Comparison of ENCODE assay signal across 17 cellular contexts in the genomic region with DNA sequence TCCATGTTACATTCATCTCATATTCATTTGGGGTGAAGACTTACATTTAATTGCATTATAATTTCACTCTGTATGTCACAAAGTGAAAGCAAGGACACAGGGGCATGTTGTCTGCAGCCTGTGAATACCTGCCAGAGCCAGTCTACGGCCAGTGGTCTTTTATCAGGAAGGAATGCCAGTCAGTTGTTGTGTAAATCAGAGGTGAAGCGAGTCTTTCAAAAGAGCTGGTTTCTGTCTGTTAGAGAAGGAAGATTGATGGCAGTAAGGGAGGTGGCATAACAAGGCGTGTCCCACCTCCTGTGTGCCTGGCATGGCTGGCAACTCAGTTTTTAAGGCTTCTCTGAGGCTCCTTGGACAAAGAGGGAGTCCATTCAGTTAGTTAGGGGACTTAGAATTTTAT. TPM values are rescaled to one million over a fixed set of nuclear protein-coding genes. Genes with fewer than 3 reads are reported as not detected.
DNase-seq lines count a peak whose midpoint lies in the region; ATAC-seq and TF ChIP-seq lines count a peak whose summit lies in the region.
"Had no signal": no experiment of that assay in that cellular context is flagged by ENCODE, and none has a peak within 500 bp of the region (broad histone marks: within the 10 kb centered on the region; RNA-seq: fewer than 3 reads in every experiment).

No MANE protein-coding gene starts in this region.

- H3K9ac ChIP-seq in mammary epithelial cell (ENCODE audit: insufficient read depth, low read length), result no peak overlapping the region

- TF ChIP-seq CTCF in mammary epithelial cell (conservative IDR thresholded peaks at IDR 0.05 in 1 of 2, IDR thresholded peaks at IDR 0.05 in 1 of 2; ENCODE audit: extremely low read depth in 1 of 2, insufficient read depth in 1 of 2, low read depth in 1 of 2, low read length in 2 of 2), result no peak
- TF ChIP-seq CTCF in MCF 10A (IDR thresholded peaks at IDR 0.05; ENCODE audit: unreplicated experiment), result no peak
- no peak for TF ChIP-seq CTCF in OCI-LY7 (conservative IDR thresholded peaks at IDR 0.05; ENCODE audit: low read length)

- CTCF ChIA-PET in mammary epithelial cell (lab: Charles Lee; ENCODE audit: low non-redundant PET), result no interaction called here
- CTCF ChIA-PET in MCF 10A (lab: Yijun Ruan, JAX), result interaction anchor here (0.6 to 1.0 kb wide), 2 partner anchors 11 to 113 kb away, joined by 3 read pairs; no protein-coding TSS in a partner anchor
- CTCF ChIA-PET in OCI-LY7 (lab: Charles Lee; ENCODE audit: unreplicated experiment), result no interaction called here

- no peaks in the 10 kb centered on the region for H3K27me3 ChIP-seq in mammary epithelial cell (ENCODE audit: insufficient read depth, low read length)

- no peaks in the 10 kb centered on the region for H3K9me3 Mint-ChIP-seq in MCF 10A (ENCODE audit: unreplicated experiment)
- no peaks in the 10 kb centered on the region for H3K9me3 Mint-ChIP-seq in stimulated activated memory B cell treated with anti-CD40 and anti-IgM and Interleukin-4, amounts not matched to agents 10 μg/mL and 1 μg/mL and 100 μg/mL, for 72 hours
- H3K9me3 Mint-ChIP-seq in natural killer cell treated with Interleukin-12 subunit alpha and Interleukin-12 subunit beta and Interleukin-15 and Interleukin-18, amount 100 ng/mL, for 72 hours, result no peaks in the 10 kb centered on the region
- H3K9me3 Mint-ChIP-seq: CD14-positive monocyte had no signal

- no peak for ATAC-seq in stimulated activated memory B cell treated with anti-CD40 and anti-IgM and Interleukin-4, amounts not matched to agents 10 μg/mL and 1 μg/mL and 100 μg/mL, for 72 hours
- no peak for ATAC-seq in natural killer cell treated with Interleukin-12 subunit alpha and Interleukin-12 subunit beta and Interleukin-15 and Interleukin-18, amount 100 ng/mL, for 72 hours
- ATAC-seq: GM12878 had no signal

- no peaks in the 10 kb centered on the region for H3K4me1 Mint-ChIP-seq in MCF 10A (ENCODE audit: insufficient read depth, unreplicated experiment)
- H3K4me1 Mint-ChIP-seq in stimulated activated memory B cell treated with anti-CD40 and anti-IgM and Interleukin-4, amounts not matched to agents 10 μg/mL and 1 μg/mL and 100 μg/mL, for 72 hours, result peaks cover 19% of the 10 kb centered on the region
- H3K4me1 Mint-ChIP-seq in natural killer cell treated with Interleukin-12 subunit alpha and Interleukin-12 subunit beta and Interleukin-15 and Interleukin-18, amount 100 ng/mL, for 72 hours (ENCODE audit: low read depth in 2 of 2), result no peaks in the 10 kb centered on the region

- dilution Hi-C loops in mammary epithelial cell (cut with HindIII; ENCODE audit: low sequenced_read_pairs), result no loop called here

- WGBS in mammary epithelial cell (ENCODE audit: low coverage, missing lambda C conversion rate), result 67% methylated on average over 2 of the region's 3 CpGs

- no peak overlapping the region for H3K4me3 Mint-ChIP-seq in MCF 10A (ENCODE audit: unreplicated experiment)
- H3K4me3 Mint-ChIP-seq in stimulated activated memory B cell treated with anti-CD40 and anti-IgM and Interleukin-4, amounts not matched to agents 10 μg/mL and 1 μg/mL and 100 μg/mL, for 72 hours, result no peak overlapping the region
- H3K4me3 Mint-ChIP-seq in natural killer cell treated with Interleukin-12 subunit alpha and Interleukin-12 subunit beta and Interleukin-15 and Interleukin-18, amount 100 ng/mL, for 72 hours, result no peak overlapping the region
- H3K4me3 Mint-ChIP-seq: CD14-positive monocyte had no signal

- intact Hi-C loops in mammary epithelial cell (cut with micrococcal nuclease) (no loop called here), MCF 10A (cut with micrococcal nuclease) (no loop called here), OCI-LY7 (cut with micrococcal nuclease; ENCODE audit: unreplicated experiment) (no loop called here)

- no peak overlapping the region for H3K27ac Mint-ChIP-seq in MCF 10A (ENCODE audit: low read depth, unreplicated experiment)
- H3K27ac Mint-ChIP-seq in stimulated activated memory B cell treated with anti-CD40 and anti-IgM and Interleukin-4, amounts not matched to agents 10 μg/mL and 1 μg/mL and 100 μg/mL, for 72 hours, result peak overlapping the region; percentile 52
- no peak overlapping the region for H3K27ac Mint-ChIP-seq in natural killer cell treated with Interleukin-12 subunit alpha and Interleukin-12 subunit beta and Interleukin-15 and Interleukin-18, amount 100 ng/mL, for 72 hours

- H2AFZ ChIP-seq in mammary epithelial cell (ENCODE audit: low read depth, low read length) (peak overlapping the region; percentile 9), OCI-LY7 (ENCODE audit: low read length) (peak overlapping the region; percentile 13; the same call in 1 of the 2 replicates)

- BruUV-seq in mammary epithelial cell (replicated peaks; lab: Mats Ljungman, UMichigan) (no TSS peak), MCF 10A (replicated peaks; lab: Mats Ljungman, UMichigan) (no TSS peak), OCI-LY7 (replicated peaks; lab: Mats Ljungman, UMichigan) (no TSS peak)

- H3K27ac ChIP-seq in mammary epithelial cell (ENCODE audit: insufficient read depth, low read depth, low read length) (no peak overlapping the region), OCI-LY7 (ENCODE audit: low read depth, low read length, poor library complexity, severe bottlenecking) (no peak overlapping the region)

- H3K4me3 ChIP-seq in mammary epithelial cell (replicated peaks in 1 of 3; ENCODE audit: insufficient read depth in 1 of 3, low read depth in 2 of 3, low read length in 3 of 3) (no peak overlapping the region), OCI-LY7 (ENCODE audit: low read depth, low read length, poor library complexity, severe bottlenecking) (no peak overlapping the region)
- H3K4me3 ChIP-seq: GM12878 had no signal

- no peaks in the 10 kb centered on the region for H3K9me3 ChIP-seq in mammary epithelial cell (replicated peaks; ENCODE audit: insufficient read depth, low read length)
- no peaks in the 10 kb centered on the region for H3K9me3 ChIP-seq in OCI-LY7 (ENCODE audit: low read length)

- H3K4me1 ChIP-seq in mammary epithelial cell (ENCODE audit: insufficient read depth, low read length) (no peaks in the 10 kb centered on the region), OCI-LY7 (ENCODE audit: insufficient read depth, low read length, poor library complexity, severe bottlenecking) (peaks cover 15% of the 10 kb centered on the region)

- POLR2A ChIA-PET in MCF 10A (lab: Yijun Ruan, JAX), result interaction anchor here (0.7 kb wide), 1 partner anchor 193 kb away, joined by 3 read pairs; no protein-coding TSS in a partner anchor
- POLR2A ChIA-PET in OCI-LY7 (lab: Charles Lee), result interaction anchor here (1.1 to 1.3 kb wide), 2 partner anchors 13 to 27 kb away, joined by 3 read pairs; no protein-coding TSS in a partner anchor

- H3K36me3 ChIP-seq in mammary epithelial cell (ENCODE audit: insufficient read depth, low read length), result no peaks in the 10 kb centered on the region
- H3K36me3 ChIP-seq in OCI-LY7 (ENCODE audit: insufficient read depth, low read length), result no peaks in the 10 kb centered on the region

- H3K4me2 ChIP-seq in mammary epithelial cell (ENCODE audit: insufficient read depth, low read depth, low read length) (no peak overlapping the region), OCI-LY7 (ENCODE audit: low read length) (no peak overlapping the region)

- peaks cover 5% of the 10 kb centered on the region for H3K27me3 Mint-ChIP-seq in MCF 10A (ENCODE audit: insufficient read depth, unreplicated experiment)
- H3K27me3 Mint-ChIP-seq in stimulated activated memory B cell treated with anti-CD40 and anti-IgM and Interleukin-4, amounts not matched to agents 10 μg/mL and 1 μg/mL and 100 μg/mL, for 72 hours, result no peaks in the 10 kb centered on the region
- H3K27me3 Mint-ChIP-seq in natural killer cell treated with Interleukin-12 subunit alpha and Interleukin-12 subunit beta and Interleukin-15 and Interleukin-18, amount 100 ng/mL, for 72 hours, result peaks cover 4 to 18% of the 10 kb centered on the region in 2 donors

- in situ Hi-C loops in mammary epithelial cell (cut with MboI; ENCODE audit: low sequenced_read_pairs in 2 of 2), result no loop called here

- H3K9me2 ChIP-seq in OCI-LY7 (ENCODE audit: insufficient read depth, low read length), result no peaks in the 10 kb centered on the region

- H3K79me2 ChIP-seq in mammary epithelial cell (ENCODE audit: insufficient read depth, low read length) (no peaks in the 10 kb centered on the region), OCI-LY7 (ENCODE audit: insufficient read depth, low read depth, low read length) (no peaks in the 10 kb centered on the region)

- no peaks in the 10 kb centered on the region for H3K36me3 Mint-ChIP-seq in MCF 10A (ENCODE audit: insufficient read depth, unreplicated experiment)
- H3K36me3 Mint-ChIP-seq in stimulated activated memory B cell treated with anti-CD40 and anti-IgM and Interleukin-4, amounts not matched to agents 10 μg/mL and 1 μg/mL and 100 μg/mL, for 72 hours, result no peaks in the 10 kb centered on the region
- no peaks in the 10 kb centered on the region for H3K36me3 Mint-ChIP-seq in natural killer cell treated with Interleukin-12 subunit alpha and Interleukin-12 subunit beta and Interleukin-15 and Interleukin-18, amount 100 ng/mL, for 72 hours
- H3K36me3 Mint-ChIP-seq: CD14-positive monocyte had no signal

- DNase-seq in mammary epithelial cell, result no peak
- DNase-seq in MCF 10A (ENCODE audit: unreplicated experiment), result no peak
- DNase-seq in OCI-LY7 (ENCODE audit: low spot score), result no peak
- peak; percentile 58 for DNase-seq in iPS-NIHi7 (ENCODE audit: extremely low spot score)
- no peak for DNase-seq in stimulated activated CD8-positive, alpha-beta memory T cell treated with anti-CD3 and anti-CD28 coated beads, Interleukin-4, amount 100 ng/mL, for 48 hours
- no peak for DNase-seq in NCI-H446 (lab: John Stamatoyannopoulos, UW)
- no peak for DNase-seq in natural killer cell treated with Interleukin-12 subunit alpha and Interleukin-12 subunit beta and Interleukin-15 and Interleukin-18, amount 100 ng/mL, for 72 hours (ENCODE audit: low spot score)
- DNase-seq: COR-L47, GOT3, Karpas-422, NCI-H2107, NCI-H82, SHP77 treated with DMSO at 0.1 percent for 48 hours had no signal

- H4K20me1 ChIP-seq in mammary epithelial cell (ENCODE audit: insufficient read depth, low read length), result no peaks in the 10 kb centered on the region
- no peaks in the 10 kb centered on the region for H4K20me1 ChIP-seq in OCI-LY7 (ENCODE audit: insufficient read depth, low read length)

RNA-seq across cellular contexts. Expression of gene SYK, which starts 18.1 kb away (rescaled TPM):
- total RNA-seq in mammary epithelial cell (10 to 100 TPM in 1 of 2 donors, 1 to 10 TPM in 1; 1.7 to 10.6 TPM), MCF 10A (2022) (5.9 and 6.7 TPM in 2 replicates), OCI-LY7 (2022) (175 and 201 TPM in 2 replicates)
- polyA plus RNA-seq in mammary epithelial cell, result 4.1 TPM
- 11.2 TPM for polyA minus RNA-seq in mammary epithelial cell
- total RNA-seq in OCI-LY7 (2014; rRNA removed; shearing (Covaris generic)), result 106 and 112 TPM in 2 replicates
- 10 to 100 TPM; 25.8 to 53.0 TPM for total RNA-seq in natural killer cell treated with Interleukin-12 subunit alpha and Interleukin-12 subunit beta and Interleukin-15 and Interleukin-18, amount 100 ng/mL, for 72 hours
- total RNA-seq: G401 had no signal
